Comparison of ENCODE assay signal across 2 cellular contexts in genomic region chr15:38130200-38130567, GRCh38.
TF ChIP-seq lines count a peak whose summit lies in the region.

No MANE protein-coding gene starts in this region.

TF ChIP-seq in liver, 16 proteins besides CTCF, POLR2A, EP300 and RAD21 (continued from another document):
- no peak for TF ChIP-seq REST (IDR thresholded peaks at IDR 0.05)
- no peak for TF ChIP-seq GABPA (IDR thresholded peaks at IDR 0.05 in 1 of 2, conservative IDR thresholded peaks at IDR 0.05 in 1 of 2)
- TF ChIP-seq YY1 (IDR thresholded peaks at IDR 0.05): no peak
- TF ChIP-seq EGR1 (IDR thresholded peaks at IDR 0.05; ENCODE audit: low read depth in 2 of 2): no peak
- no peak for TF ChIP-seq HNF4A (conservative IDR thresholded peaks at IDR 0.05)
- no peak for TF ChIP-seq RXRA (IDR thresholded peaks at IDR 0.05)
- no peak for TF ChIP-seq ATF3 (IDR thresholded peaks at IDR 0.05)
- TF ChIP-seq ZBTB33 (IDR thresholded peaks at IDR 0.05): no peak
- no peak for TF ChIP-seq FOXA2 (IDR thresholded peaks at IDR 0.05)
- TF ChIP-seq TAF1 (conservative IDR thresholded peaks at IDR 0.05): no peak
TF ChIP-seq in liver: peak in this region for 0.

TF ChIP-seq in HepG2, 621 proteins besides CTCF, POLR2A, EP300 and RAD21 (continued from another document):
- no peak for TF ChIP-seq PBX3 (CRISPR knock-in tag; IDR thresholded peaks at IDR 0.05; ENCODE audit: borderline replicate concordance)
